13 cellular contexts compared by ENCODE assay signal in genomic region chr16:10122546-10122945, GRCh38. TPM values are rescaled to one million over a fixed set of nuclear protein-coding genes. Genes with fewer than 3 reads are reported as not detected.
DNase-seq lines count a peak whose midpoint lies in the region; TF ChIP-seq lines count a peak whose summit lies in the region.
"Had no signal": no experiment of that assay in that cellular context is flagged by ENCODE, and none has a peak within 500 bp of the region (broad histone marks: within the 10 kb centered on the region; RNA-seq: fewer than 3 reads in every experiment).

No MANE protein-coding gene starts in this region.

- H3K9me3 ChIP-seq in adrenal gland (replicated peaks in 1 of 3): no peaks in the 10 kb centered on the region

- no peak overlapping the region for H3K27ac Mint-ChIP-seq in nephron progenitor cell
- H3K27ac Mint-ChIP-seq: activated naive CD8-positive, alpha-beta T cell had no signal

- no peak overlapping the region for H3K4me3 Mint-ChIP-seq in nephron progenitor cell
- H3K4me3 Mint-ChIP-seq: activated naive CD8-positive, alpha-beta T cell had no signal

- intact Hi-C loops in adrenal gland (cut with DNase I): no loop called here

- DNase-seq in GM06990 (ENCODE audit: extremely low read depth, insufficient read length) (no peak), brain microvascular endothelial cell (no peak), nephron progenitor cell (peak; percentile 9), NCI-H748 (lab: John Stamatoyannopoulos, UW; ENCODE audit: unreplicated experiment) (no peak), adrenal gland (no peak), T-helper 9 cell (no peak)
- no peak for DNase-seq in stimulated activated CD8-positive, alpha-beta memory T cell treated with anti-CD3 and anti-CD28 coated beads, Interleukin-4, amount 100 ng/mL, for 48 hours
- DNase-seq: activated CD4-positive, alpha-beta T cell treated with anti-CD3 and anti-CD28 coated beads for 4 hours; GDM1; left colon had no signal

- peaks cover 29% of the 10 kb centered on the region for H3K4me1 Mint-ChIP-seq in nephron progenitor cell

- H3K9me3 Mint-ChIP-seq in nephron progenitor cell: no peaks in the 10 kb centered on the region

- WGBS in adrenal gland, 4 donors: 10 to 26% (median 14%) methylated on average over 6 of the region's 6 CpGs

- H3K4me3 ChIP-seq in GM06990 (replicated peaks; ENCODE audit: low read depth, low read length): no peak overlapping the region
- no peak overlapping the region for H3K4me3 ChIP-seq in brain microvascular endothelial cell (ENCODE audit: low read depth, low read length)
- no peak overlapping the region for H3K4me3 ChIP-seq in adrenal gland

- no peaks in the 10 kb centered on the region for H3K27me3 Mint-ChIP-seq in nephron progenitor cell (ENCODE audit: low read depth, poor library complexity)

- H3K27ac ChIP-seq in brain microvascular endothelial cell: no peak overlapping the region
- H3K27ac ChIP-seq in adrenal gland: no peak overlapping the region
- H3K27ac ChIP-seq: epithelial cell of prostate had no signal

- TF ChIP-seq POLR2A in adrenal gland (IDR thresholded peaks at IDR 0.05): no peak

- H3K27me3 ChIP-seq in GM06990 (replicated peaks; ENCODE audit: control insufficient read depth, insufficient read depth, low read length): no peaks in the 10 kb centered on the region
- H3K27me3 ChIP-seq in brain microvascular endothelial cell (replicated peaks): no peaks in the 10 kb centered on the region
- H3K27me3 ChIP-seq in adrenal gland: no peaks in the 10 kb centered on the region

- H3K4me1 ChIP-seq in adrenal gland (replicated peaks in 1 of 2): no peaks in the 10 kb centered on the region

- H3K36me3 Mint-ChIP-seq in nephron progenitor cell (ENCODE audit: low read depth): no peaks in the 10 kb centered on the region
- H3K36me3 Mint-ChIP-seq: activated naive CD8-positive, alpha-beta T cell had no signal

- in situ Hi-C loops in brain microvascular endothelial cell (cut with HindIII; ENCODE audit: low pct_ligation_motif_present, low sequenced_read_pairs): no loop called here

- TF ChIP-seq CTCF in GM06990 (IDR thresholded peaks at IDR 0.05; ENCODE audit: insufficient read depth, low read length, poor library complexity, severe bottlenecking) (peak; percentile 31), LNCAP (IDR thresholded peaks at IDR 0.05) (0 out of 2 replicates have a peak, but pooled peaks have one; percentile 18), brain microvascular endothelial cell (IDR thresholded peaks at IDR 0.05; ENCODE audit: low read depth, low read length, missing control alignments) (peak; percentile 23), nephron progenitor cell (IDR thresholded peaks at IDR 0.05) (peak; percentile 39), adrenal gland (IDR thresholded peaks at IDR 0.05) (peak in 3 of 6 experiments; percentile 5 to 26 (median 25))

- H3K36me3 ChIP-seq in GM06990 (ENCODE audit: control insufficient read depth, insufficient read depth, low read length): no peaks in the 10 kb centered on the region
- H3K36me3 ChIP-seq in brain microvascular endothelial cell (replicated peaks): no peaks in the 10 kb centered on the region
- no peaks in the 10 kb centered on the region for H3K36me3 ChIP-seq in adrenal gland (replicated peaks in 1 of 2)

RNA-seq across cellular contexts. Expression of gene GRIN2A, which starts 59.7 kb away (rescaled TPM):
- 1 to 10 TPM in 1 of 8 donors, under 1 TPM in 5, not detected in 2; 0.24 to 1.2 (median 0.40) TPM for total RNA-seq in adrenal gland
- polyA plus RNA-seq in adrenal gland: under 1 TPM; 0.07 to 0.46 (median 0.08) TPM
